ENCODE assay signal across 1 cellular context in genomic region chr13:30908416-30908980, GRCh38.
TF ChIP-seq lines count a peak whose summit lies in the region.

No MANE protein-coding gene starts in this region.

TF ChIP-seq in HepG2, 621 proteins besides CTCF, POLR2A, EP300 and RAD21 (continued from another document):
- no peak for TF ChIP-seq AKNA (CRISPR knock-in tag; IDR thresholded peaks at IDR 0.05; ENCODE audit: borderline replicate concordance)
- TF ChIP-seq MBNL3 (CRISPR knock-in tag; conservative IDR thresholded peaks at IDR 0.05): no peak
- TF ChIP-seq RBFOX2 (IDR thresholded peaks at IDR 0.05; ENCODE audit: low read depth, low read length): no peak
- no peak for TF ChIP-seq ERF (CRISPR knock-in tag; IDR thresholded peaks at IDR 0.05)
- no peak for TF ChIP-seq SMAD3 (CRISPR knock-in tag; IDR thresholded peaks at IDR 0.05)
- no peak for TF ChIP-seq MEF2D (CRISPR knock-in tag; IDR thresholded peaks at IDR 0.05)
- no peak for TF ChIP-seq ONECUT2 (CRISPR knock-in tag; IDR thresholded peaks at IDR 0.05)
- TF ChIP-seq NFE2L1 (CRISPR knock-in tag; IDR thresholded peaks at IDR 0.05; ENCODE audit: borderline replicate concordance): no peak
- TF ChIP-seq ZBTB44 (CRISPR knock-in tag; IDR thresholded peaks at IDR 0.05): no peak
- no peak for TF ChIP-seq DNMT1 (CRISPR knock-in tag; IDR thresholded peaks at IDR 0.05)
- TF ChIP-seq ZNF790 (CRISPR knock-in tag; IDR thresholded peaks at IDR 0.05; ENCODE audit: borderline replicate concordance): no peak
- TF ChIP-seq EHMT2 (IDR thresholded peaks at IDR 0.05; ENCODE audit: borderline replicate concordance, low read depth, low read length): no peak
- no peak for TF ChIP-seq NBN (conservative IDR thresholded peaks at IDR 0.05)
- no peak for TF ChIP-seq MLX (CRISPR knock-in tag; IDR thresholded peaks at IDR 0.05)
- no peak for TF ChIP-seq ZBTB3 (CRISPR knock-in tag; IDR thresholded peaks at IDR 0.05; ENCODE audit: borderline replicate concordance, low read depth)
- TF ChIP-seq TCF12 (IDR thresholded peaks at IDR 0.05): no peak
- TF ChIP-seq TCF12 (CRISPR knock-in tag; IDR thresholded peaks at IDR 0.05): no peak
- no peak for TF ChIP-seq SKIL (CRISPR knock-in tag; IDR thresholded peaks at IDR 0.05; ENCODE audit: borderline replicate concordance)
